ENCODE assay signal across 22 cellular contexts in genomic region chr4:147648656-147649055, GRCh38. TPM values are rescaled to one million over a fixed set of nuclear protein-coding genes. Genes with fewer than 3 reads are reported as not detected.
DNase-seq lines count a peak whose midpoint lies in the region; ATAC-seq, FAIRE-seq and TF ChIP-seq lines count a peak whose summit lies in the region.
"Had no signal": no experiment of that assay in that cellular context is flagged by ENCODE, and none has a peak within 500 bp of the region (broad histone marks: within the 10 kb centered on the region; RNA-seq: fewer than 3 reads in every experiment).

No MANE protein-coding gene starts in this region.

- H3K27me3 Mint-ChIP-seq in H9 (ENCODE audit: low read depth) (no peaks in the 10 kb centered on the region), endodermal cell (ENCODE audit: insufficient read depth) (no peaks in the 10 kb centered on the region)
- H3K27me3 Mint-ChIP-seq: CD4-positive, CD25-positive, alpha-beta regulatory T cell; CD8-positive, alpha-beta memory T cell had no signal

- H4K5ac ChIP-seq in H9 (ENCODE audit: insufficient read length, low read depth, low read length), result no peak overlapping the region

- H3K36me3 Mint-ChIP-seq in H9 (ENCODE audit: insufficient read depth in 1 of 3, low read depth in 3 of 3) (peaks cover 25 to 41% (median 26%) of the 10 kb centered on the region in 3 experiments; a peak in 6 of 7 replicates), endodermal cell (ENCODE audit: low read depth) (peaks cover 37% of the 10 kb centered on the region)

- H3K9me3 Mint-ChIP-seq in H9 (0 out of 5 replicates have a peak, but pooled peaks cover 0 to 2% of the 10 kb centered on the region in 2 experiments), endodermal cell (peaks cover 6% of the 10 kb centered on the region)
- H3K9me3 Mint-ChIP-seq: CD8-positive, alpha-beta memory T cell had no signal

- H3T11ph ChIP-seq in H9 (ENCODE audit: low read length), result no peak overlapping the region

- no peaks in the 10 kb centered on the region for H3K23me2 ChIP-seq in H9 (ENCODE audit: insufficient read length, low read depth, low read length, poor library complexity, severe bottlenecking)

- H3K4me1 Mint-ChIP-seq in H9 (peaks cover 13 to 16% of the 10 kb centered on the region in 2 experiments), endodermal cell (peaks cover 29% of the 10 kb centered on the region)

- H3K9me3 ChIP-seq in H9 (ENCODE audit: control insufficient read depth, low read depth, low read length) (no peaks in the 10 kb centered on the region), endodermal cell (ENCODE audit: control insufficient read depth, low read length) (no peaks in the 10 kb centered on the region), trophoblast cell (ENCODE audit: insufficient read depth, low read depth, low read length) (no peaks in the 10 kb centered on the region)
- no peaks in the 10 kb centered on the region for H3K9me3 ChIP-seq in effector memory CD4-positive, alpha-beta T cell (ENCODE audit: control insufficient read depth, low read length)
- H3K9me3 ChIP-seq: BE2C, HAP-1 had no signal

- no peak overlapping the region for H4K91ac ChIP-seq in H9 (ENCODE audit: insufficient read length, low read depth, low read length)
- no peak overlapping the region for H4K91ac ChIP-seq in trophoblast cell (ENCODE audit: low read depth, low read length)

- H2BK12ac ChIP-seq in H9 (ENCODE audit: insufficient read length, low read depth, low read length), result no peak overlapping the region
- no peak overlapping the region for H2BK12ac ChIP-seq in trophoblast cell (ENCODE audit: low read length)

- H3K36me3 ChIP-seq in endodermal cell (ENCODE audit: control insufficient read depth, insufficient read depth, low read length) (peaks cover 8% of the 10 kb centered on the region), trophoblast cell (ENCODE audit: control insufficient read depth in 1 of 2, insufficient read depth in 2 of 2, low read length in 2 of 2) (no peaks in the 10 kb centered on the region)
- peaks cover 10% of the 10 kb centered on the region for H3K36me3 ChIP-seq in effector memory CD4-positive, alpha-beta T cell (ENCODE audit: control insufficient read depth, insufficient read depth, low read length)

- H4K12ac ChIP-seq in trophoblast cell (ENCODE audit: low read depth, low read length), result no peak overlapping the region

- H4K8ac ChIP-seq in H9 (replicated peaks; ENCODE audit: insufficient read length, low read depth, low read length) (no peak overlapping the region), trophoblast cell (ENCODE audit: low read depth, low read length) (no peak overlapping the region)

- no peak overlapping the region for H3K56ac ChIP-seq in H9 (ENCODE audit: insufficient read length, low read depth, low read length)

- H3K14ac ChIP-seq in H9 (ENCODE audit: insufficient read depth, low read length) (no peak overlapping the region), trophoblast cell (ENCODE audit: low read length) (no peak overlapping the region)

- peak; percentile 69 for FAIRE-seq in GM19239 (lab: Jason Lieb, UNC)
- FAIRE-seq: A204.1, D721Med, G401.6, GM12892, GM18507, H1 had no signal

- ATAC-seq in GM21737 (IDR thresholded peaks at IDR 0.05; ENCODE audit: unreplicated experiment), result no peak

- H3K4me3 Mint-ChIP-seq in H9 (no peak overlapping the region), endodermal cell (no peak overlapping the region)

- TF ChIP-seq CTCF in H9 (conservative IDR thresholded peaks at IDR 0.05) (no peak), endodermal cell (conservative IDR thresholded peaks at IDR 0.05) (no peak)

- H3K9ac ChIP-seq in H9 (ENCODE audit: extremely low read depth, insufficient read length, low read length) (no peak overlapping the region), endodermal cell (ENCODE audit: extremely low read depth, low read length, poor library complexity, severe bottlenecking) (no peak overlapping the region), trophoblast cell (ENCODE audit: low read length) (no peak overlapping the region)

- no peaks in the 10 kb centered on the region for H4K20me1 ChIP-seq in H9 (ENCODE audit: control insufficient read depth, insufficient read depth, insufficient read length)

- H2BK5ac ChIP-seq in H9 (ENCODE audit: insufficient read length, low read length), result no peak overlapping the region
- no peak overlapping the region for H2BK5ac ChIP-seq in trophoblast cell (ENCODE audit: low read depth, low read length, poor library complexity)

- H3K4me2 ChIP-seq in H9 (ENCODE audit: insufficient read depth, insufficient read length, low read length) (no peak overlapping the region), trophoblast cell (ENCODE audit: low read length) (no peak overlapping the region)

- H3K18ac ChIP-seq in H9 (ENCODE audit: insufficient read length, low read depth, low read length), result no peak overlapping the region
- H3K18ac ChIP-seq in trophoblast cell (ENCODE audit: low read length), result no peak overlapping the region

- H3K27me3 ChIP-seq in H9 (ENCODE audit: insufficient read depth, low read length), result no peaks in the 10 kb centered on the region
- no peaks in the 10 kb centered on the region for H3K27me3 ChIP-seq in endodermal cell (ENCODE audit: control insufficient read depth, insufficient read depth, low read length, poor library complexity, severe bottlenecking)
- no peaks in the 10 kb centered on the region for H3K27me3 ChIP-seq in trophoblast cell (ENCODE audit: insufficient read depth, low read length)
- no peaks in the 10 kb centered on the region for H3K27me3 ChIP-seq in effector memory CD4-positive, alpha-beta T cell (replicated peaks; ENCODE audit: control insufficient read depth, insufficient read depth, low read length, poor library complexity, severe bottlenecking)
- H3K27me3 ChIP-seq: BE2C had no signal

- H3K4ac ChIP-seq in H9 (ENCODE audit: low read depth, low read length) (no peak overlapping the region), trophoblast cell (ENCODE audit: low read depth, low read length) (no peak overlapping the region)

- H3K79me1 ChIP-seq in H9 (ENCODE audit: insufficient read depth, low read depth, low read length, poor library complexity, severe bottlenecking) (no peaks in the 10 kb centered on the region), trophoblast cell (ENCODE audit: low read length) (no peaks in the 10 kb centered on the region)

- H3K79me2 ChIP-seq in H9 (ENCODE audit: insufficient read depth, low read length), result no peaks in the 10 kb centered on the region
- no peaks in the 10 kb centered on the region for H3K79me2 ChIP-seq in trophoblast cell (ENCODE audit: control insufficient read depth, insufficient read depth, low read length, poor library complexity)

- DNase-seq in GM19239 (ENCODE audit: insufficient read length, low spot score) (no peak), H9 (no peak), endodermal cell (no peak), trophoblast cell (peak; percentile 60 to 81), NCI-H510A treated with DMSO at 0.1 percent for 48 hours (lab: John Stamatoyannopoulos, UW) (no peak)
- no peak for DNase-seq in effector memory CD4-positive, alpha-beta T cell
- DNase-seq in effector CD8-positive, alpha-beta T cell (lab: John Stamatoyannopoulos, UW), result no peak
- DNase-seq: ACHN; BE2C; C1 segment of cervical spinal cord; CD4-positive, CD25-positive, alpha-beta regulatory T cell; CD8-positive, alpha-beta memory T cell; COR-L47; KG1 had no signal

- peak overlapping the region; percentile 26 for H3K4me3 ChIP-seq in endodermal cell (ENCODE audit: low read length)
- H3K4me3 ChIP-seq in trophoblast cell (ENCODE audit: low read depth, low read length), result no peak overlapping the region
- no peak overlapping the region for H3K4me3 ChIP-seq in effector memory CD4-positive, alpha-beta T cell (ENCODE audit: insufficient read depth, low read depth, low read length, poor library complexity, severe bottlenecking)
- H3K4me3 ChIP-seq: HAP-1 had no signal

- H2AFZ ChIP-seq in H9 (ENCODE audit: low read length), result no peak overlapping the region
- H2AFZ ChIP-seq in trophoblast cell (ENCODE audit: insufficient read depth, low read length, poor library complexity), result no peak overlapping the region

- H2AK5ac ChIP-seq in H9 (ENCODE audit: insufficient read length, low read length) (no peak overlapping the region), trophoblast cell (ENCODE audit: low read length) (no peak overlapping the region)

- no peaks in the 10 kb centered on the region for H3K4me1 ChIP-seq in H9 (ENCODE audit: insufficient read depth, low read length)
- peaks cover 5% of the 10 kb centered on the region for H3K4me1 ChIP-seq in endodermal cell (ENCODE audit: control insufficient read depth, insufficient read depth, low read length)
- H3K4me1 ChIP-seq in trophoblast cell (ENCODE audit: control insufficient read depth in 1 of 2, insufficient read depth in 2 of 2, low read length in 2 of 2), result no peaks in the 10 kb centered on the region
- peaks cover 3% of the 10 kb centered on the region for H3K4me1 ChIP-seq in effector memory CD4-positive, alpha-beta T cell (ENCODE audit: control insufficient read depth, insufficient read depth, low read length, poor library complexity, severe bottlenecking)
- H3K4me1 ChIP-seq: HAP-1 had no signal

- H3K27ac ChIP-seq in H9 (ENCODE audit: insufficient read length, low read depth, low read length) (no peak overlapping the region), endodermal cell (ENCODE audit: low read depth, low read length) (no peak overlapping the region), trophoblast cell (ENCODE audit: low read depth, low read length) (no peak overlapping the region)
- no peak overlapping the region for H3K27ac ChIP-seq in effector memory CD4-positive, alpha-beta T cell (ENCODE audit: insufficient read depth, low read length, poor library complexity, severe bottlenecking)

- no peak overlapping the region for H2BK20ac ChIP-seq in H9 (ENCODE audit: low read depth, low read length, poor library complexity, severe bottlenecking)

- no peak overlapping the region for H3K23ac ChIP-seq in H9 (ENCODE audit: insufficient read length, low read depth, low read length)
- H3K23ac ChIP-seq in trophoblast cell (ENCODE audit: low read length), result no peak overlapping the region

- H2BK120ac ChIP-seq in H9 (ENCODE audit: low read depth, low read length, poor library complexity, severe bottlenecking) (no peak overlapping the region), trophoblast cell (ENCODE audit: insufficient read depth, low read length, poor library complexity) (no peak overlapping the region)

- H3K27ac Mint-ChIP-seq in H9, result peak overlapping the region in 2 of 3 experiments; percentile 73 to 88; a peak in 3 of 7 replicates
- H3K27ac Mint-ChIP-seq in endodermal cell, result peak overlapping the region; percentile 78

- H2BK15ac ChIP-seq in H9 (ENCODE audit: low read depth, low read length), result no peak overlapping the region

RNA-seq across cellular contexts. Expression of gene TMEM184C, which starts 31.5 kb away (rescaled TPM):
- total RNA-seq in H9 (2021) (43.8 and 45.5 TPM in 2 replicates), endodermal cell (10 to 100 TPM; 30.3 to 35.7 TPM)
- polyA plus RNA-seq in endodermal cell (2013, experiment 1 of 2), result 26.1 TPM
- polyA plus RNA-seq in endodermal cell (2013, experiment 2 of 2), result 22.6 TPM
- polyA plus RNA-seq in trophoblast cell (2013), result 15.8 and 16.7 TPM in 2 replicates

RNA-seq across cellular contexts. Expression of gene PRMT9, which starts 35.3 kb away (rescaled TPM):
- total RNA-seq in H9 (2021) (10.0 and 10.5 TPM in 2 replicates), endodermal cell (10 to 100 TPM; 15.3 to 17.3 TPM)
- polyA plus RNA-seq in endodermal cell (2013, experiment 1 of 2), result 10.2 TPM
- polyA plus RNA-seq in endodermal cell (2013, experiment 2 of 2), result 8.1 TPM
- polyA plus RNA-seq in trophoblast cell (2013), result 4.2 and 4.4 TPM in 2 replicates

Comparison
In these comparisons a context has a peak if more than half of its experiments do, and no peak if none do; other contexts are left out.
1. DNase-seq: peak in trophoblast cell (2 of 2); none in GM19239 (single experiment), H9 (single experiment), endodermal cell (single experiment), NCI-H510A treated with DMSO at 0.1 percent for 48 hours (single experiment), effector memory CD4-positive, alpha-beta T cell (0 of 3) and effector CD8-positive, alpha-beta T cell (single experiment).